ENCODE assay signal across 19 cellular contexts in the genomic region with DNA sequence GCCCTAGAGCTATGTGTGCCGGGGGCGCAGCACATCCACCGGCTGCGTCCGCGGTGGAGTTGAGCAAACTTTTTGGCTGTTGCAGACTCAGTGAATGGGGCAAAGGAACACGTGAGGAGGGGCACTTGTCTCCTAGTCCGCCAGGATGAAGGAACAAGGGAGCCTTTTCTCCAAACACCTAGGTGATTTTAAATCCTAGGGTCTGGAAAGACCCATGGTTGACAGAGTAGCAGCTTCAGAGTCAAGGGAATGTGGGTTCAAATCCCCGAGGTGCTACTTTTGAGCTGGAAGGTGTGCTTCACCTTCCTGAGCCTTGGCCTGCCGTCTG. TPM values are rescaled to one million over a fixed set of nuclear protein-coding genes. Genes with fewer than 3 reads are reported as not detected.
DNase-seq lines count a peak whose midpoint lies in the region; ATAC-seq and TF ChIP-seq lines count a peak whose summit lies in the region.
"Had no signal": no experiment of that assay in that cellular context is flagged by ENCODE, and none has a peak within 500 bp of the region (broad histone marks: within the 10 kb centered on the region; RNA-seq: fewer than 3 reads in every experiment).

No MANE protein-coding gene starts in this region.

- WGBS in mesodermal cell (ENCODE audit: insufficient coverage in 2 of 2), 2 experiments: 18 to 20% methylated on average over 9 to 10 of the region's 10 CpGs
- WGBS in suprapubic skin: 13% methylated on average over 10 of the region's 10 CpGs

- peaks cover 66% of the 10 kb centered on the region for H3K27me3 ChIP-seq in HUES48 (ENCODE audit: control insufficient read depth, insufficient read depth, low read length)
- H3K27me3 ChIP-seq in suprapubic skin: peaks cover 83% of the 10 kb centered on the region

- H3K27ac ChIP-seq in HUES48 (ENCODE audit: low read depth, low read length) (no peak overlapping the region), coronary artery (peak overlapping the region in 1 of 2 donors; percentile 61), mesodermal cell (ENCODE audit: low read depth, low read length, severe bottlenecking) (no peak overlapping the region), suprapubic skin (no peak overlapping the region)
- H3K27ac ChIP-seq: adrenal gland; BLaER1 treated with 17β-estradiol and CSF1 and Interleukin-3, amounts not matched to agents 10 nM and 100 nM; pancreas; PC-9; SJSA1 had no signal

- H3K36me3 ChIP-seq in HUES48 (ENCODE audit: control insufficient read depth, insufficient read depth, low read length): no peaks in the 10 kb centered on the region
- no peaks in the 10 kb centered on the region for H3K36me3 ChIP-seq in mesodermal cell (ENCODE audit: control insufficient read depth, insufficient read depth, low read length)
- no peaks in the 10 kb centered on the region for H3K36me3 ChIP-seq in suprapubic skin
- H3K36me3 ChIP-seq: adrenal gland; BLaER1 treated with 17β-estradiol and CSF1 and Interleukin-3, amounts not matched to agents 10 nM and 100 nM; pancreas; SJSA1 had no signal

- no peak for ATAC-seq in HG03342 (IDR thresholded peaks at IDR 0.05; ENCODE audit: unreplicated experiment)
- ATAC-seq in GM21381 (IDR thresholded peaks at IDR 0.05; ENCODE audit: unreplicated experiment): no peak
- ATAC-seq: activated T-helper 17 cell treated with anti-CD3 and anti-CD28 coated beads, Interleukin-2, amount 50 U/mL, for 72 hours; left cardiac atrium; pancreas had no signal

- H3K4me3 ChIP-seq in HUES48 (ENCODE audit: low read depth, low read length): peak overlapping the region; percentile 72
- H3K4me3 ChIP-seq in coronary artery: peak overlapping the region; percentile 77
- H3K4me3 ChIP-seq in mesodermal cell (ENCODE audit: extremely low read depth, insufficient read depth, low read length, poor library complexity, severe bottlenecking): peak overlapping the region; percentile 52
- H3K4me3 ChIP-seq in suprapubic skin: peak overlapping the region; percentile 24
- H3K4me3 ChIP-seq: adrenal gland; BLaER1 treated with 17β-estradiol and CSF1 and Interleukin-3, amounts not matched to agents 10 nM and 100 nM; PC-9; SJSA1 had no signal

- H3K4me1 ChIP-seq in HUES48 (ENCODE audit: control insufficient read depth, insufficient read depth, low read length) (no peaks in the 10 kb centered on the region; the same call in 1 of the 2 replicates), mesodermal cell (ENCODE audit: control insufficient read depth, insufficient read depth, low read length, poor library complexity, severe bottlenecking) (peaks cover 25% of the 10 kb centered on the region), suprapubic skin (peaks cover 4% of the 10 kb centered on the region)
- H3K4me1 ChIP-seq: adrenal gland, pancreas, SJSA1 had no signal

- no peak overlapping the region for H3K9ac ChIP-seq in HUES48 (ENCODE audit: low read depth, low read length)
- H3K9ac ChIP-seq: BLaER1 treated with 17β-estradiol and CSF1 and Interleukin-3, amounts not matched to agents 10 nM and 100 nM had no signal

- H3K9me3 ChIP-seq in HUES48 (ENCODE audit: control insufficient read depth, insufficient read depth, low read length) (no peaks in the 10 kb centered on the region), mesodermal cell (ENCODE audit: control insufficient read depth, low read length) (no peaks in the 10 kb centered on the region), suprapubic skin (no peaks in the 10 kb centered on the region)
- H3K9me3 ChIP-seq: adrenal gland, pancreas, SJSA1 had no signal

- TF ChIP-seq CTCF in coronary artery (IDR thresholded peaks at IDR 0.05): no peak
- TF ChIP-seq CTCF in suprapubic skin (IDR thresholded peaks at IDR 0.05): no peak

- no peak for TF ChIP-seq POLR2A in suprapubic skin (IDR thresholded peaks at IDR 0.05)

- DNase-seq in coronary artery (ENCODE audit: low spot score) (no peak), suprapubic skin (ENCODE audit: low spot score in 2 of 2) (no peak), GF-D8 (lab: John Stamatoyannopoulos, UW) (no peak)
- DNase-seq: adrenal gland; GDM1; hippocampal formation; left cardiac atrium; PC-9; stimulated activated CD4-positive, alpha-beta T cell treated with anti-CD3 and anti-CD28 coated beads, Interleukin-4, amount 100 ng/mL, for 24 hours had no signal

- no peak for TF ChIP-seq EP300 in suprapubic skin (IDR thresholded peaks at IDR 0.05)

RNA-seq across cellular contexts. Expression of a gene that starts 0.6 kb away (rescaled TPM):
- 8.4 TPM for polyA plus RNA-seq in mesodermal cell (2013, experiment 1 of 2)
- 6.1 TPM for polyA plus RNA-seq in mesodermal cell (2013, experiment 2 of 2)
- under 1 TPM in 3 of 4 donors, not detected in 1; 0.05 to 0.25 (median 0.19) TPM for total RNA-seq in suprapubic skin
- total RNA-seq: activated T-helper 17 cell treated with anti-CD3 and anti-CD28 coated beads, Interleukin-2, amount 50 U/mL, for 72 hours; PC-9; SJSA1; subcutaneous adipose tissue; T-helper 2 cell treated with Interferon-gamma antibody and Interleukin-4, amounts not matched to agents 100 ng/mL and 5 ng/mL, for 36 hours had no signal

Comparison
In these comparisons a context has a peak if more than half of its experiments do, and no peak if none do; other contexts are left out.
1. H3K4me3 ChIP-seq: peak in every context shown above with its lines; median percentile 77 in coronary artery; 72 in HUES48; 52 in mesodermal cell; 24 in suprapubic skin.